ENCODE assay signal across 12 cellular contexts in genomic region chr6:144528605-144529425, GRCh38.
DNase-seq lines count a peak whose midpoint lies in the region; ATAC-seq and TF ChIP-seq lines count a peak whose summit lies in the region.
"Had no signal": no experiment of that assay in that cellular context is flagged by ENCODE, and none has a peak within 500 bp of the region (broad histone marks: within the 10 kb centered on the region; RNA-seq: fewer than 3 reads in every experiment).

No MANE protein-coding gene starts in this region.

- H3K9me3 ChIP-seq in breast epithelium, result no peaks in the 10 kb centered on the region
- H3K9me3 ChIP-seq in SJCRH30 (replicated peaks), result no peaks in the 10 kb centered on the region
- no peaks in the 10 kb centered on the region for H3K9me3 ChIP-seq in gastrocnemius medialis
- H3K9me3 ChIP-seq: psoas muscle had no signal

- H3K27ac Mint-ChIP-seq in MCF 10A (ENCODE audit: low read depth, unreplicated experiment), result peak overlapping the region; percentile 49
- H3K27ac Mint-ChIP-seq in stimulated activated effector memory CD8-positive, alpha-beta T cell treated with anti-CD3 and anti-CD28 coated beads, Interleukin-12 subunit alpha, Interleukin-12 subunit beta, amount 100 ng/mL, for 72 hours, result peak overlapping the region; percentile 26
- H3K27ac Mint-ChIP-seq: T-helper 2 cell treated with Interferon-gamma antibody and Interleukin-4, amounts not matched to agents 5 μg/mL and 100 μg/mL, for 36 hours had no signal

- intact Hi-C loops in MCF 10A (cut with micrococcal nuclease) (no loop called here), breast epithelium (cut with DNase I; ENCODE audit: low total_unique reads) (no loop called here), gastrocnemius medialis (cut with DNase I; ENCODE audit: low total_unique reads) (no loop called here)

- POLR2A ChIA-PET in MCF 10A (lab: Yijun Ruan, JAX), result interaction anchor here (1.9 kb wide), 1 partner anchor 10 kb away, joined by 5 read pairs; no protein-coding TSS in a partner anchor

- ATAC-seq in stimulated activated effector memory CD8-positive, alpha-beta T cell treated with anti-CD3 and anti-CD28 coated beads, Interleukin-12 subunit alpha, Interleukin-12 subunit beta, amount 100 ng/mL, for 72 hours, result no peak
- ATAC-seq in HG03520 (IDR thresholded peaks at IDR 0.05; ENCODE audit: unreplicated experiment) (no peak), gastrocnemius medialis (no peak)

- H3K4me3 Mint-ChIP-seq in MCF 10A (ENCODE audit: unreplicated experiment), result no peak overlapping the region
- H3K4me3 Mint-ChIP-seq in stimulated activated effector memory CD8-positive, alpha-beta T cell treated with anti-CD3 and anti-CD28 coated beads, Interleukin-12 subunit alpha, Interleukin-12 subunit beta, amount 100 ng/mL, for 72 hours, result no peak overlapping the region
- H3K4me3 Mint-ChIP-seq: T-helper 2 cell treated with Interferon-gamma antibody and Interleukin-4, amounts not matched to agents 5 μg/mL and 100 μg/mL, for 36 hours had no signal

- H3K4me1 Mint-ChIP-seq in MCF 10A (ENCODE audit: insufficient read depth, unreplicated experiment), result no peaks in the 10 kb centered on the region
- H3K4me1 Mint-ChIP-seq in stimulated activated effector memory CD8-positive, alpha-beta T cell treated with anti-CD3 and anti-CD28 coated beads, Interleukin-12 subunit alpha, Interleukin-12 subunit beta, amount 100 ng/mL, for 72 hours, result peaks cover 21% of the 10 kb centered on the region

- no peaks in the 10 kb centered on the region for H3K9me3 Mint-ChIP-seq in MCF 10A (ENCODE audit: unreplicated experiment)
- no peaks in the 10 kb centered on the region for H3K9me3 Mint-ChIP-seq in stimulated activated effector memory CD8-positive, alpha-beta T cell treated with anti-CD3 and anti-CD28 coated beads, Interleukin-12 subunit alpha, Interleukin-12 subunit beta, amount 100 ng/mL, for 72 hours

- TF ChIP-seq CTCF in MCF 10A (IDR thresholded peaks at IDR 0.05; ENCODE audit: unreplicated experiment) (no peak), breast epithelium (IDR thresholded peaks at IDR 0.05) (no peak), fibroblast of mammary gland (conservative IDR thresholded peaks at IDR 0.05; ENCODE audit: control insufficient read depth, insufficient read depth, low read depth, low read length) (no peak), gastrocnemius medialis (IDR thresholded peaks at IDR 0.05 in 4 of 5, conservative IDR thresholded peaks at IDR 0.05 in 1 of 5) (no peak)

- in situ Hi-C loops in gastrocnemius medialis (cut with MboI; ENCODE audit: low sequenced_read_pairs in 4 of 4), result no loop called here

- H3K4me3 ChIP-seq in breast epithelium (no peak overlapping the region), SJCRH30 (no peak overlapping the region), fibroblast of mammary gland (ENCODE audit: control insufficient read depth, low read depth, low read length) (no peak overlapping the region), gastrocnemius medialis (no peak overlapping the region)
- H3K4me3 ChIP-seq: dorsolateral prefrontal cortex, psoas muscle had no signal

- BruUV-seq in MCF 10A (replicated peaks; lab: Mats Ljungman, UMichigan), result no TSS peak

- H3K36me3 Mint-ChIP-seq in MCF 10A (ENCODE audit: insufficient read depth, unreplicated experiment), result peaks cover 48% of the 10 kb centered on the region
- H3K36me3 Mint-ChIP-seq in stimulated activated effector memory CD8-positive, alpha-beta T cell treated with anti-CD3 and anti-CD28 coated beads, Interleukin-12 subunit alpha, Interleukin-12 subunit beta, amount 100 ng/mL, for 72 hours, result peaks cover 93% of the 10 kb centered on the region

- H3K27ac ChIP-seq in breast epithelium (no peak overlapping the region), SJCRH30 (peak overlapping the region; percentile 32), gastrocnemius medialis (no peak overlapping the region)
- H3K27ac ChIP-seq: dorsolateral prefrontal cortex, psoas muscle had no signal

- H3K27me3 ChIP-seq in breast epithelium (no peaks in the 10 kb centered on the region), SJCRH30 (no peaks in the 10 kb centered on the region), gastrocnemius medialis (no peaks in the 10 kb centered on the region)
- H3K27me3 ChIP-seq: dorsolateral prefrontal cortex had no signal

- DNase-seq in MCF 10A (ENCODE audit: unreplicated experiment), result peak; percentile 13
- DNase-seq in breast epithelium (ENCODE audit: low spot score in 2 of 2), result no peak
- DNase-seq in SJCRH30, result peak; percentile 64 to 69
- DNase-seq in fibroblast of mammary gland (ENCODE audit: low read depth), result peak; percentile 50
- no peak for DNase-seq in stimulated activated effector memory CD8-positive, alpha-beta T cell treated with anti-CD3 and anti-CD28 coated beads, Interleukin-12 subunit alpha, Interleukin-12 subunit beta, amount 100 ng/mL, for 72 hours (ENCODE audit: low spot score in 2 of 2)
- no peak for DNase-seq in NCI-H345 treated with DMSO at 0.1 percent for 48 hours (lab: John Stamatoyannopoulos, UW; ENCODE audit: unreplicated experiment)
- no peak for DNase-seq in gastrocnemius medialis
- DNase-seq: dorsolateral prefrontal cortex, NCI-H345, psoas muscle had no signal

- TF ChIP-seq POLR2A in breast epithelium (IDR thresholded peaks at IDR 0.05) (no peak), gastrocnemius medialis (IDR thresholded peaks at IDR 0.05) (no peak)

- H3K4me1 ChIP-seq in breast epithelium (no peaks in the 10 kb centered on the region), SJCRH30 (peaks cover 7% of the 10 kb centered on the region), gastrocnemius medialis (peaks cover under 1 to 2% of the 10 kb centered on the region in 2 donors)

- no peaks in the 10 kb centered on the region for H3K27me3 Mint-ChIP-seq in MCF 10A (ENCODE audit: insufficient read depth, unreplicated experiment)

- CTCF ChIA-PET in MCF 10A (lab: Yijun Ruan, JAX), result interaction anchor here (1.1 kb wide), 1 partner anchor 19 kb away, joined by 3 read pairs; no protein-coding TSS in a partner anchor

- no peaks in the 10 kb centered on the region for H3K36me3 ChIP-seq in breast epithelium
- H3K36me3 ChIP-seq in SJCRH30, result peaks cover 7% of the 10 kb centered on the region
- peaks cover 0 to 3% of the 10 kb centered on the region in 2 donors for H3K36me3 ChIP-seq in gastrocnemius medialis

Comparison
In these comparisons a context has a peak if more than half of its experiments do, and no peak if none do; other contexts are left out.
1. DNase-seq: peak in MCF 10A (single experiment), SJCRH30 (2 of 2) and fibroblast of mammary gland (single experiment); none in breast epithelium (0 of 2), stimulated activated effector memory CD8-positive, alpha-beta T cell treated with anti-CD3 and anti-CD28 coated beads, Interleukin-12 subunit alpha, Interleukin-12 subunit beta, amount 100 ng/mL, for 72 hours (0 of 2), NCI-H345 treated with DMSO at 0.1 percent for 48 hours (single experiment) and gastrocnemius medialis (0 of 2).